Comparison of ENCODE assay signal across 8 cellular contexts in the genomic region with DNA sequence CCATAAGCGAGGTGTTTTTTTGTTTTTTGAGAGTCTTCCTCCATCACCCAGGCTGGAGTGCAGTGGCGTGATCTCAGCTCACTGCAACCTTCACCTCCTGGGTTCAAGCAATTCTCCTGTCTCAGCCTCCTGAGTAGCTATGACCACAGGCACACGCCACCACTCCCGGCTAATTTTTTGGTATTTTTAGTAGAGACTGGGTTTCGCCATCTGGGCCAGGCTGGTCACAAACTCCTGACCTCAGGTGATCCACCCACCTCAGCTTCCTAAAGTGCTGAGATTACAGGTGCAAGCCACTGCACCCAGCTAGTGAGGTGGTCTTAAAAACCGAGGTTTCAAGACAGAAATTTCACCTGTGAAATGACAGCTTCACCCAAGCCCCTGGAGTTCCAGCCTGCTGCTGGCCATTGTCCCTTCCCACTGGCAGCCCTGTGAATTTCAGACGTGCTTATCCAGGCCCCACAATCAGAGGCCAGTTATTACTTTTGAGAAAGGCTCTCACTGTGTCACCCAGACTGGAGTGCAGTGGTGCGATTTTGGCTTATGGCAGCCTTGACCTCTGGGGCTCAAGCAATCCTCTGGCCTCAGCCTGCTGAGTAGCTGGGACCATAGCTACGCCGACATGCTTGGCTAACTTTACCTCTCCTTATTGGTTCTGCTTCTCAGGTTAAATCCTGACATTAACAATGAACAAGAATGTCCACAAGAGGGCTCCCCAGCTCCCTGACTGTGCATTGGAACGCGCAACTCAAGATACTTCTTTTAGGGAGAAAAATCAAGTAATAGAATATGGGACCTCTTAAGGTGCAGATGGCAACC. TPM values are rescaled to one million over a fixed set of nuclear protein-coding genes. Genes with fewer than 3 reads are reported as not detected.
DNase-seq lines count a peak whose midpoint lies in the region; FAIRE-seq and TF ChIP-seq lines count a peak whose summit lies in the region.

No MANE protein-coding gene starts in this region.

- peak overlapping the region; percentile 58 for H3K9ac ChIP-seq in Loucy (ENCODE audit: low read depth, low read length, poor library complexity, severe bottlenecking)

- DNase-seq in NCI-H1092 treated with DMSO at 0.1 percent for 48 hours (lab: John Stamatoyannopoulos, UW): peak; percentile 14
- DNase-seq in NCI-H1092 (lab: John Stamatoyannopoulos, UW): no peak
- DNase-seq in T-helper 2 cell: peak in 3 of 5 experiments; percentile 21 to 64 (median 29)
- no peak for DNase-seq in chondrocyte (ENCODE audit: low spot score)
- DNase-seq in lung microvascular endothelial cell (ENCODE audit: low read depth in 2 of 2): peak; percentile 70 to 75
- DNase-seq in urothelium cell line (ENCODE audit: low spot score): peak; percentile 33
- DNase-seq in dedifferentiated amniotic fluid mesenchymal stem cell (ENCODE audit: extremely low spot score): no peak

- peaks cover 36% of the 10 kb centered on the region for H3K36me3 Mint-ChIP-seq in chondrocyte (ENCODE audit: low read depth)

- H3K4me2 ChIP-seq in Loucy (ENCODE audit: low read depth, low read length, poor library complexity, severe bottlenecking): peak overlapping the region; percentile 64

- no peak overlapping the region for H3K4me3 Mint-ChIP-seq in chondrocyte (ENCODE audit: unreplicated experiment)

- peaks cover 53% of the 10 kb centered on the region for H3K79me2 ChIP-seq in Loucy (ENCODE audit: insufficient read depth, low read length)

- no peaks in the 10 kb centered on the region for H3K9me2 ChIP-seq in Loucy (replicated peaks; ENCODE audit: low read depth, low read length)

- H3K4me3 ChIP-seq in Loucy (ENCODE audit: low read length, poor library complexity, severe bottlenecking): peak overlapping the region; percentile 48

- peaks cover 65% of the 10 kb centered on the region for H4K20me1 ChIP-seq in Loucy (ENCODE audit: insufficient read depth, low read length, poor library complexity, severe bottlenecking)

- H3K9me3 ChIP-seq in Loucy (ENCODE audit: insufficient read depth, low read depth, low read length): no peaks in the 10 kb centered on the region

- no peak for FAIRE-seq in urothelium cell line (lab: Jason Lieb, UNC)

- no peaks in the 10 kb centered on the region for H3K9me3 Mint-ChIP-seq in chondrocyte (ENCODE audit: low read depth)

- H3K36me3 ChIP-seq in Loucy (ENCODE audit: insufficient read depth, low read length): peaks cover 62% of the 10 kb centered on the region

- H2AFZ ChIP-seq in Loucy (ENCODE audit: low read length): no peak overlapping the region

- H3K27me3 Mint-ChIP-seq in chondrocyte (ENCODE audit: low read depth): no peaks in the 10 kb centered on the region

- H3F3A ChIP-seq in Loucy (ENCODE audit: low read depth): peaks cover 38% of the 10 kb centered on the region

- H3K4me1 ChIP-seq in Loucy (ENCODE audit: insufficient read depth, low read length, poor library complexity, severe bottlenecking): peaks cover 72% of the 10 kb centered on the region

- no peaks in the 10 kb centered on the region for H3K27me3 ChIP-seq in Loucy (ENCODE audit: insufficient read depth, low read length, poor library complexity, severe bottlenecking)

- H3K4me1 Mint-ChIP-seq in chondrocyte (ENCODE audit: low read depth): peaks cover 41% of the 10 kb centered on the region

- peak overlapping the region; percentile 89 for H3K27ac Mint-ChIP-seq in chondrocyte (ENCODE audit: unreplicated experiment)

- TF ChIP-seq CTCF in Loucy (conservative IDR thresholded peaks at IDR 0.05; ENCODE audit: low read length): peak; percentile 82
- peak; percentile 84 for TF ChIP-seq CTCF in chondrocyte (IDR thresholded peaks at IDR 0.05)

RNA-seq across cellular contexts. Expression of a gene that starts 19.4 kb away (rescaled TPM):
- 955 to 1,165 TPM (median 1,154 TPM) in 3 replicates for total RNA-seq in chondrocyte
- total RNA-seq in lung microvascular endothelial cell: 929 and 1,079 TPM in 2 replicates

RNA-seq across cellular contexts. Expression of a gene that starts 41.7 kb away (rescaled TPM):
- total RNA-seq in chondrocyte (64.9 to 83.8 TPM (median 65.8 TPM) in 3 replicates), lung microvascular endothelial cell (35.7 and 86.5 TPM in 2 replicates)

Comparison
In these comparisons a context has a peak if more than half of its experiments do, and no peak if none do; other contexts are left out.
1. DNase-seq: peak in NCI-H1092 treated with DMSO at 0.1 percent for 48 hours (single experiment), T-helper 2 cell (3 of 5), lung microvascular endothelial cell (2 of 2) and urothelium cell line (single experiment); none in NCI-H1092 (single experiment), chondrocyte (single experiment) and dedifferentiated amniotic fluid mesenchymal stem cell (single experiment).